Comparison of ENCODE assay signal across 8 cellular contexts in genomic region chr20:19212524-19213502, GRCh38. TPM values are rescaled to one million over a fixed set of nuclear protein-coding genes. Genes with fewer than 3 reads are reported as not detected.
DNase-seq lines count a peak whose midpoint lies in the region; ATAC-seq and TF ChIP-seq lines count a peak whose summit lies in the region.

Gene SLC24A3 (plus strand): TSS chr20:19212642.

- H3K9ac ChIP-seq in skeletal muscle tissue (ENCODE audit: low read depth in 1 of 3, low read length in 3 of 3): peak within 1 kb of the TSS; percentile 74 to 84 (median 80)

- peaks cover 7 to 28% (median 21%) of the 10 kb centered on the region in 3 donors for H3K27me3 Mint-ChIP-seq in immature natural killer cell (ENCODE audit: low read depth in 3 of 3)

- H3K4me3 Mint-ChIP-seq in immature natural killer cell: peak within 1 kb of the TSS; percentile 15 to 62 (median 47)

- H3K27me3 ChIP-seq in skeletal muscle tissue (ENCODE audit: control insufficient read depth in 3 of 3, insufficient read depth in 3 of 3, low read length in 3 of 3): no peaks in the 10 kb centered on the region

- H3K9me3 Mint-ChIP-seq in immature natural killer cell: no peaks in the 10 kb centered on the region

- no peaks in the 10 kb centered on the region for H3K36me3 Mint-ChIP-seq in immature natural killer cell

- no peaks in the 10 kb centered on the region for H3K9me3 ChIP-seq in skeletal muscle tissue (ENCODE audit: control insufficient read depth in 3 of 3, low read length in 3 of 3)

- H3K4me1 Mint-ChIP-seq in immature natural killer cell: peaks cover 0 to 1% of the 10 kb centered on the region in 2 donors

- H3K27ac Mint-ChIP-seq in immature natural killer cell: no peak within 1 kb of the TSS

- ATAC-seq in GM21367 (IDR thresholded peaks at IDR 0.05; ENCODE audit: unreplicated experiment) (peak; percentile 72), GM18861 (IDR thresholded peaks at IDR 0.05; ENCODE audit: unreplicated experiment) (no peak)

- H3K27ac ChIP-seq in skeletal muscle tissue (ENCODE audit: low read depth, low read length): peak within 1 kb of the TSS; percentile 28

- peak; percentile 30 for TF ChIP-seq CTCF in cardiac fibroblast (IDR thresholded peaks at IDR 0.05; ENCODE audit: low read depth, low read length)

- peaks cover 16 to 34% (median 18%) of the 10 kb centered on the region in 3 donors for H3K4me1 ChIP-seq in skeletal muscle tissue (ENCODE audit: control insufficient read depth in 3 of 3, insufficient read depth in 3 of 3, low read length in 3 of 3)

- DNase-seq in DMS153 treated with DMSO at 0.1 percent for 48 hours (lab: John Stamatoyannopoulos, UW; ENCODE audit: unreplicated experiment) (peak; percentile 77), NCI-H446 treated with DMSO at 0.1 percent for 48 hours (lab: John Stamatoyannopoulos, UW) (peak; percentile 23), cardiac fibroblast (ENCODE audit: low read depth in 2 of 2) (peak; percentile 33 to 55), immature natural killer cell (peak; percentile 18 to 27 (median 18))
- no peak for DNase-seq in activated CD8-positive, alpha-beta memory T cell treated with anti-CD3 and anti-CD28 coated beads, Interleukin-2, amount 50 U/mL, for 4 hours

- H3K4me3 ChIP-seq in cardiac fibroblast (replicated peaks in 1 of 2; ENCODE audit: low read depth in 2 of 2, low read length in 2 of 2): peak within 1 kb of the TSS; percentile 39 to 64
- H3K4me3 ChIP-seq in skeletal muscle tissue (ENCODE audit: low read length in 3 of 3): peak within 1 kb of the TSS; percentile 76 to 81 (median 78)

- no peaks in the 10 kb centered on the region for H3K36me3 ChIP-seq in skeletal muscle tissue (ENCODE audit: control insufficient read depth in 3 of 3, insufficient read depth in 3 of 3, low read length in 3 of 3)

RNA-seq across cellular contexts. Expression of gene SLC24A3, which starts in this region (rescaled TPM):
- polyA plus RNA-seq in immature natural killer cell: under 1 TPM in 1 of 3 donors, not detected in 2; 0.10 TPM
- total RNA-seq in skeletal muscle tissue: 15.7 TPM

Comparison
In these comparisons a context has a peak if more than half of its experiments do, and no peak if none do; other contexts are left out.
1. Peak in DNase-seq in immature natural killer cell; RNA of the gene not detected or under 1 TPM.